23 cellular contexts compared by ENCODE assay signal in the genomic region with DNA sequence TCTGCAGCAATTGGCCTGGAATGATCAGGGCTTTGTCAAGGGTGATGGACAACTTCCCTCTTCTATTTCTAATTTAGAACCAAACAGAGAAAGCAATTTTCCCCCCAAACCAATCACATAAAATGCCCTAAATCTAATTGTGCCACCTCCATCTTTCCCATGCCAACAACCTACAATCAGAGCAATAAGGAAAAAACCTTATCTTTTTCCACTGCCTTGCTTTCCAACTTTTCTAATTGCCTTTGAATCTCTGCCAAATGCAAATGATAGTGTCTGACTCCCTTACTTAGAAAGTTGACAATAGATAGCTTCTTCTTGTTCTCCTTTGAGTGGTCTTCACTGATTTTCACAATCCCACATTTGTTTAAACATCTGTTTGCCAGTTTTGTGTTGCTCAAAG.
DNase-seq lines count a peak whose midpoint lies in the region; ATAC-seq and TF ChIP-seq lines count a peak whose summit lies in the region.
"Had no signal": no experiment of that assay in that cellular context is flagged by ENCODE, and none has a peak within 500 bp of the region (broad histone marks: within the 10 kb centered on the region; RNA-seq: fewer than 3 reads in every experiment).

No MANE protein-coding gene starts in this region.

- no peak overlapping the region for H3K9ac ChIP-seq in colonic mucosa (ENCODE audit: low read depth in 2 of 2, low read length in 2 of 2)
- H3K9ac ChIP-seq: BLaER1 treated with 17β-estradiol and CSF1 and Interleukin-3, amounts not matched to agents 10 nM and 100 nM had no signal

- H3K27ac ChIP-seq in colonic mucosa: no peak overlapping the region
- H3K27ac ChIP-seq: 22Rv1; A549; BLaER1 treated with 17β-estradiol and CSF1 and Interleukin-3, amounts not matched to agents 10 nM and 100 nM; C4-2B had no signal

- intact Hi-C loops in colonic mucosa (cut with DNase I): no loop called here
- intact Hi-C loops in mucosa of descending colon (cut with DNase I, micrococcal nuclease): no loop called here

- no peak overlapping the region for H3K4me3 ChIP-seq in colonic mucosa
- H3K4me3 ChIP-seq in mucosa of descending colon: no peak overlapping the region
- H3K4me3 ChIP-seq: A549; BLaER1 treated with 17β-estradiol and CSF1 and Interleukin-3, amounts not matched to agents 10 nM and 100 nM; GM12878 had no signal

- H3K36me3 ChIP-seq in colonic mucosa: no peaks in the 10 kb centered on the region
- no peaks in the 10 kb centered on the region for H3K36me3 ChIP-seq in mucosa of descending colon (ENCODE audit: low read depth)
- H3K36me3 ChIP-seq: BLaER1 treated with 17β-estradiol and CSF1 and Interleukin-3, amounts not matched to agents 10 nM and 100 nM had no signal

- no peaks in the 10 kb centered on the region for H3K27me3 ChIP-seq in colonic mucosa
- H3K27me3 ChIP-seq: BLaER1 treated with 17β-estradiol and CSF1 and Interleukin-3, amounts not matched to agents 10 nM and 100 nM had no signal

- H3K9me3 ChIP-seq in colonic mucosa: no peaks in the 10 kb centered on the region
- H3K9me3 ChIP-seq in mucosa of descending colon: no peaks in the 10 kb centered on the region
- H3K9me3 ChIP-seq: A549; BLaER1 treated with 17β-estradiol and CSF1 and Interleukin-3, amounts not matched to agents 10 nM and 100 nM had no signal

- peak; percentile 83 for ATAC-seq in mucosa of descending colon
- no peak for ATAC-seq in HG02870 (IDR thresholded peaks at IDR 0.05; ENCODE audit: unreplicated experiment)
- ATAC-seq: A549; CD8-positive, alpha-beta T cell; GM12878 had no signal

- H3K4me1 ChIP-seq in colonic mucosa (no peaks in the 10 kb centered on the region), mucosa of descending colon (ENCODE audit: low read depth) (peaks cover 9% of the 10 kb centered on the region)
- H3K4me1 ChIP-seq: A549; BLaER1 treated with 17β-estradiol and CSF1 and Interleukin-3, amounts not matched to agents 10 nM and 100 nM had no signal

- no peak for TF ChIP-seq CTCF in colonic mucosa (IDR thresholded peaks at IDR 0.05)
- no peak for TF ChIP-seq CTCF in mucosa of descending colon (IDR thresholded peaks at IDR 0.05)

- DNase-seq in NCI-H1105 treated with DMSO at 0.1 percent for 48 hours (lab: John Stamatoyannopoulos, UW) (peak; percentile 0), NCI-H1105 (lab: John Stamatoyannopoulos, UW) (no peak), colonic mucosa (peak; percentile 17), mucosa of descending colon (peak in 1 of 3 donors; percentile 22), medulla oblongata (ENCODE audit: extremely low spot score) (no peak)
- no peak for DNase-seq in activated naive CD4-positive, alpha-beta T cell treated with anti-CD3 and anti-CD28 coated beads, Interleukin-2, amount 50 U/mL, for 16 hours
- DNase-seq: AML-193; CD4-positive, alpha-beta T cell; CD8-positive, alpha-beta T cell; COR-L47; DMS 273 treated with DMSO at 0.1 percent for 48 hours; DMS153; DMS53; DMS79; DND-41; EL; GDM1 had no signal

Comparison
In these comparisons a context has a peak if more than half of its experiments do, and no peak if none do; other contexts are left out.
1. DNase-seq: peak in NCI-H1105 treated with DMSO at 0.1 percent for 48 hours (single experiment) and colonic mucosa (single experiment); none in NCI-H1105 (single experiment), activated naive CD4-positive, alpha-beta T cell treated with anti-CD3 and anti-CD28 coated beads, Interleukin-2, amount 50 U/mL, for 16 hours (single experiment) and medulla oblongata (single experiment).